Comparison of ENCODE assay signal across 19 cellular contexts in the genomic region with DNA sequence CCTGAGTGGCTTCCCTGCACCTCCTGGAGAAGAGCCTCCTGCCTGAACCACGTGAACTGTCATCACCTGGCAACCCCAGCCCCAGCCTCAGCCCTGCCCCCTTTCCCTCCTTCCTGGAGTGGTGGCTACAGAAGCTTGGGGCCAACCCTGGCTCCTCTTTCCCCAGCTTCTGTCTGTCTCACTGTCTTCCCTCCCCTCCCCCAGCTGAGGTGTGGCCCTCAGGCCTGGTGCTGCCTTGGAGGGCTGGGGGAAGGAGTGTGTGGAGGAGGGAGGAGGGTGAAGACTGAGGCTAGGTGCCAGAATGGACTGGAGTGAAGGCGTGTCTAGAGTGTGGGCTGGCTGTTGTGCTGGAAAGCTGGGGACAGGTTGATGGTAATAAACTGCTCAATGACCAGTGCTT. TPM values are rescaled to one million over a fixed set of nuclear protein-coding genes. Genes with fewer than 3 reads are reported as not detected.
A peak's percentile ranks its signal among the peaks of the same experiment; 100 is the strongest.
DNase-seq lines count a peak whose midpoint lies in the region; ATAC-seq, FAIRE-seq and TF ChIP-seq lines count a peak whose summit lies in the region.
"Had no signal": no experiment of that assay in that cellular context is flagged by ENCODE, and none has a peak within 500 bp of the region (broad histone marks: within the 10 kb centered on the region; RNA-seq: fewer than 3 reads in every experiment).

No MANE protein-coding gene starts in this region.

- no peaks in the 10 kb centered on the region for H3K4me1 Mint-ChIP-seq in CD8-positive, alpha-beta T cell (ENCODE audit: low read depth)
- H3K4me1 Mint-ChIP-seq: central memory CD8-positive, alpha-beta T cell; naive thymus-derived CD8-positive, alpha-beta T cell had no signal

- DNase-seq in GM12891 (ENCODE audit: insufficient read length, low spot score) (no peak), NCI-H226 (peak; percentile 11), hepatocyte (ENCODE audit: low spot score) (peak; percentile 35), NCI-H2107 (lab: John Stamatoyannopoulos, UW) (no peak), AG08396 (ENCODE audit: low spot score) (no peak)
- DNase-seq in CD8-positive, alpha-beta T cell = no peak
- DNase-seq: activated CD4-positive, alpha-beta T cell treated with anti-CD3 and anti-CD28 coated beads, Interleukin-2, amount 50 U/mL, for 1 hour; activated T-cell treated with anti-CD3 and anti-CD28 coated beads, Interleukin-2, amount 50 U/mL, for 4 hours; DND-41; foreskin keratinocyte; GOT3; naive thymus-derived CD8-positive, alpha-beta T cell; NCI-H446 had no signal

- intact Hi-C loops in CD8-positive, alpha-beta T cell (cut with DNase I, micrococcal nuclease) = no loop called here

- no peak overlapping the region for H3K4me3 Mint-ChIP-seq in CD8-positive, alpha-beta T cell
- H3K4me3 Mint-ChIP-seq: activated T-cell treated with anti-CD3 and anti-CD28 coated beads, Interleukin-2, amount 50 U/mL, for 4 hours; central memory CD8-positive, alpha-beta T cell; naive thymus-derived CD8-positive, alpha-beta T cell had no signal

- ATAC-seq in HG02970 (IDR thresholded peaks at IDR 0.05; ENCODE audit: low FRiP score, unreplicated experiment) = no peak
- no peak for ATAC-seq in CD8-positive, alpha-beta T cell
- ATAC-seq: activated T-cell treated with anti-CD3 and anti-CD28 coated beads, Interleukin-2, amount 50 U/mL, for 4 hours; foreskin keratinocyte; naive thymus-derived CD8-positive, alpha-beta T cell had no signal

- no peak overlapping the region for H3K4me3 ChIP-seq in BLaER1 treated with 17β-estradiol and CSF1 and Interleukin-3, amounts not matched to agents 10 nM and 100 nM
- H3K4me3 ChIP-seq in hepatocyte = no peak overlapping the region
- no peak overlapping the region for H3K4me3 ChIP-seq in CD8-positive, alpha-beta T cell (ENCODE audit: low read depth, low read length)
- H3K4me3 ChIP-seq: SK-N-MC had no signal

- H3K9me3 Mint-ChIP-seq in CD8-positive, alpha-beta T cell = no peaks in the 10 kb centered on the region
- H3K9me3 Mint-ChIP-seq: activated T-cell treated with anti-CD3 and anti-CD28 coated beads, Interleukin-2, amount 50 U/mL, for 4 hours; central memory CD8-positive, alpha-beta T cell; naive thymus-derived CD8-positive, alpha-beta T cell had no signal

- peaks cover 10 to 42% (median 32%) of the 10 kb centered on the region in 10 experiments; a peak in 19 of 20 replicates for H3K4me1 ChIP-seq in BLaER1 treated with 17β-estradiol and CSF1 and Interleukin-3, amounts not matched to agents 10 nM and 100 nM
- peaks cover 9% of the 10 kb centered on the region for H3K4me1 ChIP-seq in hepatocyte (ENCODE audit: insufficient read depth)
- no peaks in the 10 kb centered on the region for H3K4me1 ChIP-seq in CD8-positive, alpha-beta T cell (ENCODE audit: insufficient read depth, low read length)

- WGBS in hepatocyte (ENCODE audit: low lambda C conversion rate, missing lambda C conversion rate) = 60% methylated on average over 2 of the region's 2 CpGs

- peak overlapping the region in 8 of 11 experiments; percentile 51 to 84 (median 78); a peak in 13 of 22 replicates for H3K4me2 ChIP-seq in BLaER1 treated with 17β-estradiol and CSF1 and Interleukin-3, amounts not matched to agents 10 nM and 100 nM
- no peak overlapping the region for H3K4me2 ChIP-seq in hepatocyte

- TF ChIP-seq POLR2A in GM12891 (IDR thresholded peaks at IDR 0.05; ENCODE audit: low read depth, low read length) = no peak

- no peak overlapping the region for H3K27ac Mint-ChIP-seq in CD8-positive, alpha-beta T cell

- peaks cover 0 to 59% (median 53%) of the 10 kb centered on the region in 11 experiments; a peak in 20 of 22 replicates for H3K36me3 ChIP-seq in BLaER1 treated with 17β-estradiol and CSF1 and Interleukin-3, amounts not matched to agents 10 nM and 100 nM
- no peaks in the 10 kb centered on the region for H3K36me3 ChIP-seq in hepatocyte (replicated peaks; ENCODE audit: insufficient read depth, low read depth)
- H3K36me3 ChIP-seq in CD8-positive, alpha-beta T cell (ENCODE audit: insufficient read depth, low read length) = no peaks in the 10 kb centered on the region

- H3K36me3 Mint-ChIP-seq in CD8-positive, alpha-beta T cell = no peaks in the 10 kb centered on the region
- H3K36me3 Mint-ChIP-seq: naive thymus-derived CD8-positive, alpha-beta T cell had no signal

- no peaks in the 10 kb centered on the region for H3K27me3 ChIP-seq in BLaER1 treated with 17β-estradiol and CSF1 and Interleukin-3, amounts not matched to agents 10 nM and 100 nM
- H3K27me3 ChIP-seq in hepatocyte = no peaks in the 10 kb centered on the region
- H3K27me3 ChIP-seq in CD8-positive, alpha-beta T cell (ENCODE audit: insufficient read depth, low read length) = no peaks in the 10 kb centered on the region
- H3K27me3 ChIP-seq: foreskin keratinocyte had no signal

- no peak overlapping the region for H3K9ac ChIP-seq in BLaER1 treated with 17β-estradiol and CSF1 and Interleukin-3, amounts not matched to agents 10 nM and 100 nM

- H3K27me3 Mint-ChIP-seq in CD8-positive, alpha-beta T cell (ENCODE audit: low read depth) = peaks cover 6% of the 10 kb centered on the region

- FAIRE-seq in GM12891 (lab: Jason Lieb, UNC) = peak; percentile 16
- FAIRE-seq: HTR-8/SVneo had no signal

- TF ChIP-seq CTCF in hepatocyte (IDR thresholded peaks at IDR 0.05; ENCODE audit: poor library complexity) = no peak
- TF ChIP-seq CTCF in CD8-positive, alpha-beta T cell (IDR thresholded peaks at IDR 0.05) = no peak

- no peaks in the 10 kb centered on the region for H3K79me2 ChIP-seq in hepatocyte

- H4K20me1 ChIP-seq in BLaER1 treated with 17β-estradiol and CSF1 and Interleukin-3, amounts not matched to agents 10 nM and 100 nM = no peaks in the 10 kb centered on the region; a peak in 1 of 22 replicates
- H4K20me1 ChIP-seq in hepatocyte (ENCODE audit: insufficient read depth, poor library complexity, severe bottlenecking) = no peaks in the 10 kb centered on the region

- no peak overlapping the region for H2AFZ ChIP-seq in hepatocyte

- no peaks in the 10 kb centered on the region for H3K9me2 ChIP-seq in hepatocyte (replicated peaks; ENCODE audit: insufficient read depth)

- peak overlapping the region in 1 of 11 experiments; percentile 7; a peak in 1 of 22 replicates for H3K27ac ChIP-seq in BLaER1 treated with 17β-estradiol and CSF1 and Interleukin-3, amounts not matched to agents 10 nM and 100 nM
- no peak overlapping the region for H3K27ac ChIP-seq in hepatocyte
- no peak overlapping the region for H3K27ac ChIP-seq in CD8-positive, alpha-beta T cell (ENCODE audit: low read depth, low read length)
- H3K27ac ChIP-seq: foreskin keratinocyte, SK-N-MC had no signal

- no peaks in the 10 kb centered on the region for H3K9me3 ChIP-seq in BLaER1 treated with 17β-estradiol and CSF1 and Interleukin-3, amounts not matched to agents 10 nM and 100 nM (replicated peaks in 1 of 11)
- H3K9me3 ChIP-seq in hepatocyte (ENCODE audit: low read depth) = no peaks in the 10 kb centered on the region
- no peaks in the 10 kb centered on the region for H3K9me3 ChIP-seq in CD8-positive, alpha-beta T cell (ENCODE audit: low read length)

- POLR2A ChIA-PET in CD8-positive, alpha-beta T cell (lab: Charles Lee) = interaction anchor here (2.6 kb wide), 1 partner anchor 52 kb away, joined by 5 read pairs; a partner anchor contains a TSS

- CTCF ChIA-PET in CD8-positive, alpha-beta T cell (lab: Charles Lee) = interaction anchor here (0.7 kb wide), 2 partner anchors 12 to 44 kb away, joined by 3 read pairs; no protein-coding TSS in a partner anchor

TF ChIP-seq in GM12891, 5 proteins besides CTCF, POLR2A, EP300 and RAD21:
- TF ChIP-seq PAX5 (IDR thresholded peaks at IDR 0.05; ENCODE audit: insufficient read depth, low read length, severe bottlenecking) (no peak), SPI1 (IDR thresholded peaks at IDR 0.05; ENCODE audit: low read depth, low read length) (no peak), TAF1 (IDR thresholded peaks at IDR 0.05; ENCODE audit: low read depth, low read length) (no peak), POU2F2 (IDR thresholded peaks at IDR 0.05; ENCODE audit: low read depth, low read length) (no peak), POLR2AphosphoS5 (IDR thresholded peaks at IDR 0.05; ENCODE audit: low read depth, low read length) (no peak)

RNA-seq across cellular contexts. Expression of a gene that starts 9.7 kb away (rescaled TPM):
- 28.6 TPM for polyA plus RNA-seq in GM12891 (2012; ENCODE audit: low read depth, missing spikeins)
- 37.8 and 45.0 TPM in 2 replicates for total RNA-seq in hepatocyte
- polyA plus RNA-seq in hepatocyte = 68.8 and 84.5 TPM in 2 replicates
- total RNA-seq in CD8-positive, alpha-beta T cell = not detected
- total RNA-seq: naive thymus-derived CD8-positive, alpha-beta T cell had no signal
- polyA plus RNA-seq: naive thymus-derived CD8-positive, alpha-beta T cell had no signal

RNA-seq across cellular contexts. Expression of a gene that starts 21.1 kb away (rescaled TPM):
- polyA plus RNA-seq in GM12891 (2012; ENCODE audit: low read depth, missing spikeins) = 0.03 TPM
- 41.7 and 56.5 TPM in 2 replicates for total RNA-seq in hepatocyte
- polyA plus RNA-seq in hepatocyte = 34.4 and 34.5 TPM in 2 replicates
- total RNA-seq in CD8-positive, alpha-beta T cell = under 1 TPM in 1 of 2 experiments, not detected in 1; 0.06 TPM
- total RNA-seq: M059J had no signal

RNA-seq across cellular contexts. Expression of a gene that starts 37.9 kb away (rescaled TPM):
- 4.7 TPM for polyA plus RNA-seq in GM12891 (2012; ENCODE audit: low read depth, missing spikeins)
- total RNA-seq in hepatocyte = 4.8 and 9.1 TPM in 2 replicates
- polyA plus RNA-seq in hepatocyte = 7.0 and 7.4 TPM in 2 replicates
- total RNA-seq in CD8-positive, alpha-beta T cell = 10 to 100 TPM; 17.6 to 19.3 TPM
- total RNA-seq: M059J had no signal

RNA-seq across cellular contexts. Expression of a gene that starts 42.8 kb away (rescaled TPM):
- polyA plus RNA-seq in GM12891 (2012; ENCODE audit: low read depth, missing spikeins) = 0.30 TPM
- 0.63 and 1.4 TPM in 2 replicates for total RNA-seq in hepatocyte
- polyA plus RNA-seq in hepatocyte = 1.3 and 4.1 TPM in 2 replicates
- 1 to 10 TPM; 5.2 to 7.9 TPM for total RNA-seq in CD8-positive, alpha-beta T cell
- total RNA-seq: M059J had no signal

RNA-seq across cellular contexts. Expression of a gene that starts 51.8 kb away (rescaled TPM):
- 9.0 TPM for polyA plus RNA-seq in GM12891 (2012; ENCODE audit: low read depth, missing spikeins)
- 2.2 and 2.8 TPM in 2 replicates for total RNA-seq in hepatocyte
- 0.99 and 2.4 TPM in 2 replicates for polyA plus RNA-seq in hepatocyte
- total RNA-seq in CD8-positive, alpha-beta T cell = 1 to 10 TPM; 1.1 to 1.6 TPM

Comparison
In these comparisons a context has a peak if more than half of its experiments do, and no peak if none do; other contexts are left out.
1. DNase-seq: peak in NCI-H226 (single experiment) and hepatocyte (single experiment); none in GM12891 (single experiment), NCI-H2107 (single experiment), AG08396 (single experiment) and CD8-positive, alpha-beta T cell (0 of 7).
2. RNA of a gene that starts 9.7 kb away (total RNA-seq): 37.8 to 45.0 TPM in hepatocyte; not detected in CD8-positive, alpha-beta T cell; every median in the first group is over 10 times any median in the second.
3. RNA of a gene that starts 21.1 kb away (total RNA-seq): 41.7 to 56.5 TPM in hepatocyte; 0.06 TPM in CD8-positive, alpha-beta T cell; every median in the first group is over 10 times any median in the second.